ENCODE assay signal across 12 cellular contexts in the genomic region with DNA sequence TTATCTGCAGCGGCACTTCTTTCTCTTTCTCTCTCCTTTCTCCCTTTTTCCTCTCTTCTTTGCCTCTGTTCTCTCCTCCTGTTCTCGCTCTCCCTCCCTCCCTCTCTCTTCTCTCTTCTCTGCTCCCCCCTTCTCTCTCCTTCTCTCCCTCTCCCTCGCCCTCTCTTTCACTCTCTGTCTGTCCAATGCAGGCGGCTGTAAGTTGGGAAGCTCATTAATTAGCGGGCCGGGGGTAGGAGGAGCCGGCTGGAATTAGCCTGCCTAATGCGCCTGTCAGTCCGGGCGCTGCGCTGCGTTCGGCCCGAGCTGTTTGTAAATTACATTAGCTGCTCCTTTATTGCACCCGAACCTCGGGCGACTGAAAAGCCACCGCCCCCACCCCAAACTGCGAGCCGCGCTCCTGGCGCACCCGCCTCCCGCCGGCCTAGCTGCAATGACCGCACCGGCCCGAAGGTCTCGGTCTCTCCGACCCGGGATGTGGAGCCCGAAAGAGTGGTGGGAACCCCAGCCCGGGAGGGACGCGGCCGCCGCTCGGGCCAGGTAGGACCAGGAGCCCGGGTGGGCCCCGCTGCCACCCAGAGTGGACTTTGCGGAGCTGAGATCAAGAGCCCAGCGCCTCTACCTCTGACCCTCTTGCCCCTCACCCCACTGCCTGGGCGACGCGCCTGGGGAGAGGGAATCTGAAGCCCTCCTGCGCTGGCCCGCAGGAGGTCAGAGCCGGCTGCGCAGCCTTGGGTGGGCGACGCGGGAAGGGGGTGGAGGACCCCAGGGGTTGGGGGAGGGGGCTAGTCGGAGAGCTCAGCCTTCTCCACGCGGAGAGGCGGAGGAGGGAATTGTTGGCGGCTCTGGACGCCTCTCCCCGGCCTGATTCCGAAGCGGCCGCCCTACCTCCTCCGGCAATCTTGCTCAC. TPM values are rescaled to one million over a fixed set of nuclear protein-coding genes. Genes with fewer than 3 reads are reported as not detected.
A peak's percentile ranks its signal among the peaks of the same experiment; 100 is the strongest.
DNase-seq lines count a peak whose midpoint lies in the region; ATAC-seq and TF ChIP-seq lines count a peak whose summit lies in the region.
"Had no signal": no experiment of that assay in that cellular context is flagged by ENCODE, and none has a peak within 500 bp of the region (broad histone marks: within the 10 kb centered on the region; RNA-seq: fewer than 3 reads in every experiment).

A gene with protein sequence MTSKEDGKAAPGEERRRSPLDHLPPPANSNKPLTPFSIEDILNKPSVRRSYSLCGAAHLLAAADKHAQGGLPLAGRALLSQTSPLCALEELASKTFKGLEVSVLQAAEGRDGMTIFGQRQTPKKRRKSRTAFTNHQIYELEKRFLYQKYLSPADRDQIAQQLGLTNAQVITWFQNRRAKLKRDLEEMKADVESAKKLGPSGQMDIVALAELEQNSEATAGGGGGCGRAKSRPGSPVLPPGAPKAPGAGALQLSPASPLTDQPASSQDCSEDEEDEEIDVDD (minus strand): TSS at position 189 of the 910 bp plus-strand sequence. CDS start 648 bp downstream, outside the sequence.

- H3K4me1 Mint-ChIP-seq in WTC11 = peaks cover 37% of the 10 kb centered on the region
- peaks cover 19% of the 10 kb centered on the region for H3K4me1 Mint-ChIP-seq in memory B cell

- no peak for TF ChIP-seq EP300 in upper lobe of left lung (IDR thresholded peaks at IDR 0.05)

- H3K27ac Mint-ChIP-seq in WTC11 (no peak within 1 kb of the TSS), memory B cell (peak within 1 kb of the TSS; percentile 94)

- H3K36me3 Mint-ChIP-seq in WTC11 = no peaks in the 10 kb centered on the region
- H3K36me3 Mint-ChIP-seq in memory B cell = peaks cover 3% of the 10 kb centered on the region

- H3K27ac ChIP-seq in left ventricle myocardium inferior (replicated peaks) (no peak within 1 kb of the TSS), upper lobe of left lung (no peak within 1 kb of the TSS)
- H3K27ac ChIP-seq: brain microvascular endothelial cell had no signal

- no peak for TF ChIP-seq CTCF in left ventricle myocardium inferior (IDR thresholded peaks at IDR 0.05; ENCODE audit: borderline replicate concordance)
- no peak for TF ChIP-seq CTCF in WTC11 (IDR thresholded peaks at IDR 0.05)
- TF ChIP-seq CTCF in upper lobe of left lung (IDR thresholded peaks at IDR 0.05) = no peak

- intact Hi-C loops in left ventricle myocardium inferior (cut with micrococcal nuclease) = no loop called here
- intact Hi-C loops in cardiac septum (cut with DNase I) = loop anchor here (5.0 kb wide), 1 partner anchor 92 kb away; no protein-coding TSS in a partner anchor

- H3K9me3 ChIP-seq in left ventricle myocardium inferior (replicated peaks) = no peaks in the 10 kb centered on the region
- no peaks in the 10 kb centered on the region for H3K9me3 ChIP-seq in upper lobe of left lung

- peaks cover 98% of the 10 kb centered on the region for H3K27me3 Mint-ChIP-seq in WTC11 (ENCODE audit: low read depth)
- H3K27me3 Mint-ChIP-seq in memory B cell = peaks cover 46% of the 10 kb centered on the region

- H3K9me3 Mint-ChIP-seq in WTC11 (no peaks in the 10 kb centered on the region), memory B cell (peaks cover 4% of the 10 kb centered on the region)

- H3K4me3 ChIP-seq in left ventricle myocardium inferior = peak within 1 kb of the TSS; percentile 51
- H3K4me3 ChIP-seq in upper lobe of left lung = peak within 1 kb of the TSS in 3 of 4 donors; percentile 15 to 40 (median 34)

- ATAC-seq in WTC11 (no peak; the same call in 1 of the 2 replicates), memory B cell (ENCODE audit: low read depth) (no peak), upper lobe of left lung (ENCODE audit: low FRiP score in 2 of 2) (no peak)
- ATAC-seq: sciatic nerve had no signal

- WGBS in upper lobe of left lung, 2 donors = 3 to 7% methylated on average over 34 to 37 of the region's 63 CpGs

- no peak for TF ChIP-seq POLR2A in upper lobe of left lung (IDR thresholded peaks at IDR 0.05)

- CTCF ChIA-PET in WTC11 (lab: Charles Lee) = interaction anchor here (0.7 to 4.1 kb wide), 13 partner anchors 9 to 237 kb away, joined by 3 to 31 read pairs (median 4); no protein-coding TSS in a partner anchor

- H3K36me3 ChIP-seq in left ventricle myocardium inferior = no peaks in the 10 kb centered on the region
- no peaks in the 10 kb centered on the region for H3K36me3 ChIP-seq in upper lobe of left lung
- H3K36me3 ChIP-seq: brain microvascular endothelial cell had no signal

- peaks cover 100% of the 10 kb centered on the region for H3K27me3 ChIP-seq in left ventricle myocardium inferior (ENCODE audit: low read depth)
- H3K27me3 ChIP-seq in upper lobe of left lung = peaks cover 4 to 95% (median 66%) of the 10 kb centered on the region in 4 donors

- DNase-seq in left ventricle myocardium inferior = no peak
- no peak for DNase-seq in cardiac septum (ENCODE audit: low spot score)
- peak; percentile 43 for DNase-seq in WTC11 (ENCODE audit: low spot score)
- no peak for DNase-seq in memory B cell (ENCODE audit: low spot score in 2 of 2)
- peak in 1 of 2 donors; percentile 84 for DNase-seq in upper lobe of left lung
- DNase-seq in amygdala (lab: John Stamatoyannopoulos, UW) = no peak
- no peak for DNase-seq in OCI-M1 (lab: John Stamatoyannopoulos, UW)
- DNase-seq in NCI-H146 treated with DMSO at 0.1 percent for 48 hours (lab: John Stamatoyannopoulos, UW; ENCODE audit: unreplicated experiment) = no peak
- DNase-seq: brain microvascular endothelial cell; NCI-H345; stimulated activated naive CD4-positive, alpha-beta T cell treated with Interleukin-2 at 50 U/mL for 16 hours had no signal

- POLR2A ChIA-PET in WTC11 (lab: Charles Lee) = no interaction called here

- H3K4me1 ChIP-seq in left ventricle myocardium inferior (peaks cover 60% of the 10 kb centered on the region), upper lobe of left lung (peaks cover 49 to 55% (median 50%) of the 10 kb centered on the region in 4 donors)

- peak within 1 kb of the TSS; percentile 55 for H3K4me3 Mint-ChIP-seq in WTC11
- peak within 1 kb of the TSS; percentile 80 for H3K4me3 Mint-ChIP-seq in memory B cell

TF ChIP-seq in WTC11, 78 proteins besides CTCF, POLR2A, EP300 and RAD21 (continues in another document):
- TF ChIP-seq ERG (CRISPR knock-in tag; IDR thresholded peaks at IDR 0.05) = no peak
- TF ChIP-seq IRF1 (CRISPR knock-in tag; IDR thresholded peaks at IDR 0.05) = no peak
- TF ChIP-seq ZNF317 (CRISPR knock-in tag; IDR thresholded peaks at IDR 0.05; ENCODE audit: borderline replicate concordance, low read depth) = no peak
- no peak for TF ChIP-seq ZNF263 (CRISPR knock-in tag; IDR thresholded peaks at IDR 0.05; ENCODE audit: low read depth)
- TF ChIP-seq FOXP1 (CRISPR knock-in tag; IDR thresholded peaks at IDR 0.05; ENCODE audit: borderline replicate concordance) = no peak
- TF ChIP-seq TP53 (CRISPR knock-in tag; IDR thresholded peaks at IDR 0.05) = no peak
- no peak for TF ChIP-seq ZNF219 (CRISPR knock-in tag; IDR thresholded peaks at IDR 0.05; ENCODE audit: borderline replicate concordance)
- TF ChIP-seq, protein P1, sequence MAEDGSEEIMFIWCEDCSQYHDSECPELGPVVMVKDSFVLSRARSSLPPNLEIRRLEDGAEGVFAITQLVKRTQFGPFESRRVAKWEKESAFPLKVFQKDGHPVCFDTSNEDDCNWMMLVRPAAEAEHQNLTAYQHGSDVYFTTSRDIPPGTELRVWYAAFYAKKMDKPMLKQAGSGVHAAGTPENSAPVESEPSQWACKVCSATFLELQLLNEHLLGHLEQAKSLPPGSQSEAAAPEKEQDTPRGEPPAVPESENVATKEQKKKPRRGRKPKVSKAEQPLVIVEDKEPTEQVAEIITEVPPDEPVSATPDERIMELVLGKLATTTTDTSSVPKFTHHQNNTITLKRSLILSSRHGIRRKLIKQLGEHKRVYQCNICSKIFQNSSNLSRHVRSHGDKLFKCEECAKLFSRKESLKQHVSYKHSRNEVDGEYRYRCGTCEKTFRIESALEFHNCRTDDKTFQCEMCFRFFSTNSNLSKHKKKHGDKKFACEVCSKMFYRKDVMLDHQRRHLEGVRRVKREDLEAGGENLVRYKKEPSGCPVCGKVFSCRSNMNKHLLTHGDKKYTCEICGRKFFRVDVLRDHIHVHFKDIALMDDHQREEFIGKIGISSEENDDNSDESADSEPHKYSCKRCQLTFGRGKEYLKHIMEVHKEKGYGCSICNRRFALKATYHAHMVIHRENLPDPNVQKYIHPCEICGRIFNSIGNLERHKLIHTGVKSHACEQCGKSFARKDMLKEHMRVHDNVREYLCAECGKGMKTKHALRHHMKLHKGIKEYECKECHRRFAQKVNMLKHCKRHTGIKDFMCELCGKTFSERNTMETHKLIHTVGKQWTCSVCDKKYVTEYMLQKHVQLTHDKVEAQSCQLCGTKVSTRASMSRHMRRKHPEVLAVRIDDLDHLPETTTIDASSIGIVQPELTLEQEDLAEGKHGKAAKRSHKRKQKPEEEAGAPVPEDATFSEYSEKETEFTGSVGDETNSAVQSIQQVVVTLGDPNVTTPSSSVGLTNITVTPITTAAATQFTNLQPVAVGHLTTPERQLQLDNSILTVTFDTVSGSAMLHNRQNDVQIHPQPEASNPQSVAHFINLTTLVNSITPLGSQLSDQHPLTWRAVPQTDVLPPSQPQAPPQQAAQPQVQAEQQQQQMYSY (CRISPR knock-in tag; IDR thresholded peaks at IDR 0.05) = no peak

RNA-seq across cellular contexts. Expression of the gene that starts here (rescaled TPM):
- total RNA-seq in left ventricle myocardium inferior = not detected
- total RNA-seq in cardiac septum = 0.13 TPM
- total RNA-seq in WTC11 (2021) = not detected in 3 replicates
- under 1 TPM in 2 of 6 donors, not detected in 4; 0.11 to 0.20 TPM for total RNA-seq in upper lobe of left lung
- total RNA-seq: sciatic nerve had no signal

Comparison
In these comparisons a context has a peak if more than half of its experiments do, and no peak if none do; other contexts are left out.
1. Peak in DNase-seq in WTC11; RNA of the gene not detected or under 1 TPM.